Comparison of ENCODE assay signal across 9 cellular contexts in the genomic region with DNA sequence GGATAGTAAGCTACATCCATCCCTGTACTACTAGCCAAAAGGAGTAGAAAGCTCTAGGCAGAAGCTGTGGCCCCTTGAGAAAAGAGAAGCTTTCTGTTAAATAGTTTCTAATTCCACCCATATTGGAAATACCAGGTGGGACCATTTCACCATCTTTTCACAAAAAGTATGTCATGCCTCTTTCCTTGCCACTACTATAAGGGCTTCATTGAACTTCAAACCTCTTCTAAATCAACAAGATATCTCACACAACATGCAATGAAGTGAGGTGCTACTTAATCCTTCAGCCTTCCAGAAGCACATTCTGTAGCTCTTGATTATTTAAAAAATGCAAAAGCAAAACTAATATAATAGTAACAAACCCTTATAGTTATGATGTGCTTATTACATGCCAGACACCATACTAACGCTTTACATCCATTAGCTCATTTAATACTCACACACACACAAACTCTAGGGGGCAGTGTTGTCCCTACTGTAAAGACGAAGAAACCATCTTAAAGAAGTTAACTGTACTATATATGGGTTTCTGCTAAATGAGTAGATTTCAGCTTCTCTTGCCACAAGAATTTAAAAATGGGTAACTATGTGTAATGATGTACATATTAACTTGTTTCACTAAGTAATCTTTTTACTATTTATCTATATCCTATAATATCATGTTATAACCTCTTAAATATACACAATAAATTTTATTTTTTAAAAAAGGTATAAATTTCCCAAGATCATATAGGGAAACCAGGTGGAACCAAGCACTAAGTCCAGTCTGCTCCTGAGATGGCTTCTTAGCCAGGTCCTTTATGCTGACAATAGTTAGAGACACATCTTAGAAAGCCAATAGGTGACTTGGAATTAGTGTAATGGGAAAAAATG.
A peak's percentile ranks its signal among the peaks of the same experiment; 100 is the strongest.
DNase-seq lines count a peak whose midpoint lies in the region; TF ChIP-seq lines count a peak whose summit lies in the region.
"Had no signal": no experiment of that assay in that cellular context is flagged by ENCODE, and none has a peak within 500 bp of the region (broad histone marks: within the 10 kb centered on the region; RNA-seq: fewer than 3 reads in every experiment).

No MANE protein-coding gene starts in this region.

- no peak overlapping the region for H2BK20ac ChIP-seq in H9 (ENCODE audit: low read depth, low read length, poor library complexity, severe bottlenecking)

- TF ChIP-seq CTCF in H9 (conservative IDR thresholded peaks at IDR 0.05) (peak; percentile 91), ascending aorta (IDR thresholded peaks at IDR 0.05) (peak; percentile 38 to 55 (median 46))

- no peaks in the 10 kb centered on the region for H3K23me2 ChIP-seq in H9 (ENCODE audit: insufficient read length, low read depth, low read length, poor library complexity, severe bottlenecking)

- H2AFZ ChIP-seq in H9 (ENCODE audit: low read length) = no peak overlapping the region

- H3K4me1 ChIP-seq in H9 (ENCODE audit: insufficient read depth, low read length) = peaks cover 2% of the 10 kb centered on the region; the same call in 1 of the 2 replicates
- no peaks in the 10 kb centered on the region for H3K4me1 ChIP-seq in ascending aorta

- no peaks in the 10 kb centered on the region for H3K79me1 ChIP-seq in H9 (ENCODE audit: insufficient read depth, low read depth, low read length, poor library complexity, severe bottlenecking)

- no peak overlapping the region for H2BK5ac ChIP-seq in H9 (ENCODE audit: insufficient read length, low read length)

- H3K36me3 Mint-ChIP-seq in H9 (ENCODE audit: insufficient read depth in 1 of 3, low read depth in 3 of 3) (no peaks in the 10 kb centered on the region; a peak in 1 of 7 replicates), immature natural killer cell (no peaks in the 10 kb centered on the region)

- H3K56ac ChIP-seq in H9 (ENCODE audit: insufficient read length, low read depth, low read length) = no peak overlapping the region

- no peak overlapping the region for H3K18ac ChIP-seq in H9 (ENCODE audit: insufficient read length, low read depth, low read length)

- no peak overlapping the region for H4K5ac ChIP-seq in H9 (ENCODE audit: insufficient read length, low read depth, low read length)

- H3K79me2 ChIP-seq in H9 (ENCODE audit: insufficient read depth, low read length) = no peaks in the 10 kb centered on the region

- H3K36me3 ChIP-seq in ascending aorta = no peaks in the 10 kb centered on the region

- H3K23ac ChIP-seq in H9 (ENCODE audit: insufficient read length, low read depth, low read length) = no peak overlapping the region

- intact Hi-C loops in ascending aorta (cut with DNase I) = no loop called here

- in situ Hi-C loops in SK-MEL-5 (cut with HindIII; ENCODE audit: low pct_unique_long_range_greater_than_20kb, low sequenced_read_pairs) = no loop called here

- no peak overlapping the region for H3K9ac ChIP-seq in H9 (ENCODE audit: extremely low read depth, insufficient read length, low read length)

- no peak overlapping the region for H4K91ac ChIP-seq in H9 (ENCODE audit: insufficient read length, low read depth, low read length)

- H3K4me3 ChIP-seq in ascending aorta = no peak overlapping the region
- H3K4me3 ChIP-seq: skin epidermis had no signal

- H3T11ph ChIP-seq in H9 (ENCODE audit: low read length) = no peak overlapping the region

- H3K27me3 Mint-ChIP-seq in H9 (ENCODE audit: low read depth) (no peaks in the 10 kb centered on the region), immature natural killer cell (ENCODE audit: low read depth in 3 of 3) (peaks cover 2 to 8% (median 2%) of the 10 kb centered on the region in 3 donors)

- H4K8ac ChIP-seq in H9 (replicated peaks; ENCODE audit: insufficient read length, low read depth, low read length) = no peak overlapping the region

- DNase-seq in NK-92 treated with Interleukin-12 subunit alpha and Interleukin-12 subunit beta, amount 100 ng/mL, for 24 hours (lab: John Stamatoyannopoulos, UW) = peak; percentile 13
- DNase-seq in NK-92 (lab: John Stamatoyannopoulos, UW; ENCODE audit: unreplicated experiment) (no peak), H9 (no peak), LoVo (ENCODE audit: low spot score) (peak; percentile 76), SK-MEL-5 (ENCODE audit: low read depth, low spot score) (peak; percentile 86), ascending aorta (ENCODE audit: low spot score in 2 of 2) (no peak), immature natural killer cell (peak; percentile 33 to 62 (median 47))
- DNase-seq in stimulated activated CD4-positive, alpha-beta T cell treated with anti-CD3 and anti-CD28 coated beads, Interleukin-4, amount 100 ng/mL, for 1 hour = peak; percentile 15

- H3K27ac ChIP-seq in H9 (ENCODE audit: insufficient read length, low read depth, low read length) = no peak overlapping the region
- H3K27ac ChIP-seq in ascending aorta = no peak overlapping the region
- H3K27ac ChIP-seq: skin epidermis had no signal

- H2BK15ac ChIP-seq in H9 (ENCODE audit: low read depth, low read length) = no peak overlapping the region

- H3K4me2 ChIP-seq in H9 (ENCODE audit: insufficient read depth, insufficient read length, low read length) = no peak overlapping the region

- H3K4me1 Mint-ChIP-seq in H9 = peaks cover 14 to 19% of the 10 kb centered on the region in 2 experiments
- H3K4me1 Mint-ChIP-seq in immature natural killer cell = no peaks in the 10 kb centered on the region

- H3K4me3 Mint-ChIP-seq in H9 = no peak overlapping the region
- no peak overlapping the region for H3K4me3 Mint-ChIP-seq in immature natural killer cell

- WGBS in H9 (ENCODE audit: extremely low coverage, insufficient read length, low lambda C conversion rate) = no CpG with 5 or more reads among the region's 2 CpGs

- no peak overlapping the region for H2BK120ac ChIP-seq in H9 (ENCODE audit: low read depth, low read length, poor library complexity, severe bottlenecking)

- H4K20me1 ChIP-seq in H9 (ENCODE audit: control insufficient read depth, insufficient read depth, insufficient read length) = no peaks in the 10 kb centered on the region

- H3K27ac Mint-ChIP-seq in H9 (no peak overlapping the region), immature natural killer cell (no peak overlapping the region)

- H2AK5ac ChIP-seq in H9 (ENCODE audit: insufficient read length, low read length) = no peak overlapping the region

- H2BK12ac ChIP-seq in H9 (ENCODE audit: insufficient read length, low read depth, low read length) = no peak overlapping the region

- no peak overlapping the region for H3K14ac ChIP-seq in H9 (ENCODE audit: insufficient read depth, low read length)

- H3K4ac ChIP-seq in H9 (ENCODE audit: low read depth, low read length) = no peak overlapping the region

- H3K27me3 ChIP-seq in H9 (ENCODE audit: insufficient read depth, low read length) (no peaks in the 10 kb centered on the region), ascending aorta (no peaks in the 10 kb centered on the region)

- H3K9me3 ChIP-seq in H9 (ENCODE audit: control insufficient read depth, low read depth, low read length) (no peaks in the 10 kb centered on the region), ascending aorta (no peaks in the 10 kb centered on the region)

- H3K9me3 Mint-ChIP-seq in H9 = no peaks in the 10 kb centered on the region; a peak in 1 of 5 replicates
- H3K9me3 Mint-ChIP-seq in immature natural killer cell = no peaks in the 10 kb centered on the region

Comparison
In these comparisons a context has a peak if more than half of its experiments do, and no peak if none do; other contexts are left out.
1. DNase-seq: peak in NK-92 treated with Interleukin-12 subunit alpha and Interleukin-12 subunit beta, amount 100 ng/mL, for 24 hours (single experiment), LoVo (single experiment), SK-MEL-5 (single experiment), immature natural killer cell (3 of 3) and stimulated activated CD4-positive, alpha-beta T cell treated with anti-CD3 and anti-CD28 coated beads, Interleukin-4, amount 100 ng/mL, for 1 hour (single experiment); none in NK-92 (single experiment), H9 (single experiment) and ascending aorta (0 of 2).